ENCODE assay signal across 11 cellular contexts in the genomic region with DNA sequence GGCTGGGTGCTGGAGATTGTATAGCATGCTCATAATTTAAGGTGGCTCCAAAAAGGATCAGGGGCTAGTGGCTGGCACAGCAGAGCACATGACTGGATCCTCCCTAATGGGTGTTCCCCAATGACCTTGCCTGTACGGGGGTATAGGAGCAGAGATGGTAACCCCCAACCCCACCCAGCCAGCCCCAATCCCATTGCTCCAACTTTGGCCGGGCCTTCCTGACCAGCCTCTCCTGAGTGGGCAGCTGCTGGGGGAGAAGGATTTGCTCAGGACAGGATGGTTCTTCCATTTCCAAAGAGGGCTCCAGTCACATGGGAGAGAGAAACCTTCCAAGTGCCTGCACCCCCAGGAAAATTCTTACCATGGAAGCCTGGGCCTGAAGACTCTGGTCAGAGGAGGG. TPM values are rescaled to one million over a fixed set of nuclear protein-coding genes. Genes with fewer than 3 reads are reported as not detected.
A peak's percentile ranks its signal among the peaks of the same experiment; 100 is the strongest.
DNase-seq lines count a peak whose midpoint lies in the region; ATAC-seq and TF ChIP-seq lines count a peak whose summit lies in the region.
"Had no signal": no experiment of that assay in that cellular context is flagged by ENCODE, and none has a peak within 500 bp of the region (broad histone marks: within the 10 kb centered on the region; RNA-seq: fewer than 3 reads in every experiment).

No MANE protein-coding gene starts in this region.

- H3K27ac ChIP-seq in CD4-positive, alpha-beta T cell (ENCODE audit: low read depth, low read length), result no peak overlapping the region
- H3K27ac ChIP-seq in RWPE1 (peak overlapping the region; percentile 51; the same call in 1 of the 2 replicates), foreskin keratinocyte (peak overlapping the region; percentile 90), psoas muscle (peak overlapping the region; percentile 93)

- POLR2A ChIA-PET in CD4-positive, alpha-beta T cell (lab: Charles Lee), result interaction anchor here (1.3 to 3.3 kb wide), 3 partner anchors 10 to 34 kb away, joined by 4 to 15 read pairs (median 7); partner anchors contain the start of genes ATG101 and NR4A1
- POLR2A ChIA-PET in RWPE1 (lab: Yijun Ruan, JAX; ENCODE audit: low non-redundant PET), result no interaction called here

- peak overlapping the region; percentile 86 for H3K27ac Mint-ChIP-seq in CD4-positive, alpha-beta T cell

- no peak overlapping the region for H3K4me3 ChIP-seq in psoas muscle

- H3K9me3 Mint-ChIP-seq in CD4-positive, alpha-beta T cell, result no peaks in the 10 kb centered on the region

- H3K4me1 ChIP-seq in foreskin keratinocyte (no peaks in the 10 kb centered on the region), psoas muscle (peaks cover 50% of the 10 kb centered on the region)

- ATAC-seq in CD4-positive, alpha-beta T cell (ENCODE audit: poor library complexity), result no peak
- ATAC-seq in foreskin keratinocyte (no peak), psoas muscle (no peak), HG02678 (IDR thresholded peaks at IDR 0.05; ENCODE audit: unreplicated experiment) (no peak)

- no peaks in the 10 kb centered on the region for H3K27me3 ChIP-seq in CD4-positive, alpha-beta T cell (ENCODE audit: control insufficient read depth, insufficient read depth, low read length)
- H3K27me3 ChIP-seq in foreskin keratinocyte (peaks cover 2% of the 10 kb centered on the region), psoas muscle (ENCODE audit: insufficient read depth in 3 of 3, low read length in 2 of 3) (no peaks in the 10 kb centered on the region)

- no peak for TF ChIP-seq CTCF in CD4-positive, alpha-beta T cell (IDR thresholded peaks at IDR 0.05)
- TF ChIP-seq CTCF in RWPE1 (conservative IDR thresholded peaks at IDR 0.05; ENCODE audit: low read depth) (no peak), foreskin keratinocyte (conservative IDR thresholded peaks at IDR 0.05) (no peak), psoas muscle (IDR thresholded peaks at IDR 0.05) (no peak)

- H3K36me3 Mint-ChIP-seq in CD4-positive, alpha-beta T cell (ENCODE audit: low read depth), result no peaks in the 10 kb centered on the region

- intact Hi-C loops in CD4-positive, alpha-beta T cell (cut with DNase I, micrococcal nuclease), result loop anchor here (1.0 to 2.0 kb wide), 2 partner anchors 13 to 15 kb away; partner anchors contain the start of gene NR4A1 (in 1 of the 2)
- intact Hi-C loops in psoas muscle (cut with DNase I), result no loop called here

- no peaks in the 10 kb centered on the region for H3K36me3 ChIP-seq in psoas muscle (ENCODE audit: insufficient read depth in 1 of 2, low read depth in 1 of 2)

- CTCF ChIA-PET in CD4-positive, alpha-beta T cell (lab: Charles Lee), result interaction anchor here (1.6 to 9.8 kb wide), 2 partner anchors 13 to 15 kb away, joined by 5 to 89 read pairs; partner anchors contain the start of gene NR4A1
- CTCF ChIA-PET in RWPE1 (lab: Yijun Ruan, JAX), result no interaction called here

- no peaks in the 10 kb centered on the region for H3K27me3 Mint-ChIP-seq in CD4-positive, alpha-beta T cell

- no peaks in the 10 kb centered on the region for H3K9me3 ChIP-seq in CD4-positive, alpha-beta T cell (ENCODE audit: control insufficient read depth, low read length)
- no peaks in the 10 kb centered on the region for H3K9me3 ChIP-seq in psoas muscle

- DNase-seq in CD4-positive, alpha-beta T cell, result no peak
- no peak for DNase-seq in RWPE1 (ENCODE audit: low spot score)
- DNase-seq in foreskin keratinocyte, result no peak
- no peak for DNase-seq in psoas muscle
- no peak for DNase-seq in HuH-7.5 (ENCODE audit: low spot score)
- DNase-seq in superior temporal gyrus (ENCODE audit: extremely low spot score), result no peak
- no peak for DNase-seq in hepatic stellate cell (ENCODE audit: low spot score)
- DNase-seq: activated CD8-positive, alpha-beta memory T cell treated with anti-CD3 and anti-CD28 coated beads for 24 hours; effector CD8-positive, alpha-beta T cell; left colon had no signal

- peak overlapping the region; percentile 78 for H3K4me3 Mint-ChIP-seq in CD4-positive, alpha-beta T cell

- WGBS in psoas muscle, 3 donors, result 63 to 88% (median 76%) methylated on average over 2 of the region's 2 CpGs

- peaks cover 47% of the 10 kb centered on the region for H3K4me1 Mint-ChIP-seq in CD4-positive, alpha-beta T cell (ENCODE audit: low read depth)

RNA-seq across cellular contexts. Expression of gene NR4A1, which starts 15.3 kb away (rescaled TPM):
- total RNA-seq in CD4-positive, alpha-beta T cell, result 10 to 100 TPM; 67.0 to 79.2 TPM
- total RNA-seq in foreskin keratinocyte (3.0 and 3.5 TPM in 2 replicates), psoas muscle (10 to 100 TPM; 17.5 to 92.8 (median 56.9) TPM)
- polyA plus RNA-seq in foreskin keratinocyte (2.8 and 3.0 TPM in 2 replicates), psoas muscle (10 to 100 TPM; 35.5 to 74.0 (median 50.2) TPM)

RNA-seq across cellular contexts. Expression of gene TAMALIN, which starts 29.2 kb away (rescaled TPM):
- total RNA-seq in CD4-positive, alpha-beta T cell, result 100 to 1,000 TPM; 495 to 525 TPM
- 0.11 and 0.44 TPM in 2 replicates for total RNA-seq in foreskin keratinocyte
- polyA plus RNA-seq in foreskin keratinocyte, result 0.12 and 0.15 TPM in 2 replicates
- 10 to 100 TPM in 3 of 4 donors, 1 to 10 TPM in 1; 8.0 to 12.8 (median 11.5) TPM for total RNA-seq in psoas muscle
- polyA plus RNA-seq in psoas muscle, result 1 to 10 TPM; 5.5 to 9.6 (median 6.8) TPM

RNA-seq across cellular contexts. Expression of gene ATG101, which starts 33.9 kb away (rescaled TPM):
- 10 to 100 TPM; 20.6 to 20.9 TPM for total RNA-seq in CD4-positive, alpha-beta T cell
- total RNA-seq in foreskin keratinocyte (62.5 and 66.1 TPM in 2 replicates), psoas muscle (10 to 100 TPM; 25.1 to 35.3 (median 26.5) TPM)
- polyA plus RNA-seq in foreskin keratinocyte (77.8 and 83.1 TPM in 2 replicates), psoas muscle (100 to 1,000 TPM in 1 of 3 donors, 10 to 100 TPM in 2; 39.5 to 154 (median 90.0) TPM)

RNA-seq across cellular contexts. Expression of gene SMIM41, which starts 43.6 kb away (rescaled TPM):
- total RNA-seq in CD4-positive, alpha-beta T cell, result not detected
- total RNA-seq in foreskin keratinocyte, result not detected in 2 replicates
- not detected in 2 replicates for polyA plus RNA-seq in foreskin keratinocyte
- total RNA-seq in psoas muscle, result under 1 TPM in 2 of 4 donors, not detected in 2; 0.16 to 0.32 TPM
- under 1 TPM in 1 of 3 donors, not detected in 2; 0.20 TPM for polyA plus RNA-seq in psoas muscle

Comparison
In these comparisons a context has a peak if more than half of its experiments do, and no peak if none do; other contexts are left out.
1. RNA of gene TAMALIN, which starts 29.2 kb away (total RNA-seq): 495 to 525 TPM in CD4-positive, alpha-beta T cell; 8.0 to 12.8 TPM in psoas muscle and 0.11 to 0.44 TPM in foreskin keratinocyte; every median in the first group is over 10 times any median in the second.
2. intact Hi-C loops: an anchor here in CD4-positive, alpha-beta T cell (1.0 to 2.0 kb wide); none called in psoas muscle.